ENCODE assay signal across 1 cellular context in the genomic region with DNA sequence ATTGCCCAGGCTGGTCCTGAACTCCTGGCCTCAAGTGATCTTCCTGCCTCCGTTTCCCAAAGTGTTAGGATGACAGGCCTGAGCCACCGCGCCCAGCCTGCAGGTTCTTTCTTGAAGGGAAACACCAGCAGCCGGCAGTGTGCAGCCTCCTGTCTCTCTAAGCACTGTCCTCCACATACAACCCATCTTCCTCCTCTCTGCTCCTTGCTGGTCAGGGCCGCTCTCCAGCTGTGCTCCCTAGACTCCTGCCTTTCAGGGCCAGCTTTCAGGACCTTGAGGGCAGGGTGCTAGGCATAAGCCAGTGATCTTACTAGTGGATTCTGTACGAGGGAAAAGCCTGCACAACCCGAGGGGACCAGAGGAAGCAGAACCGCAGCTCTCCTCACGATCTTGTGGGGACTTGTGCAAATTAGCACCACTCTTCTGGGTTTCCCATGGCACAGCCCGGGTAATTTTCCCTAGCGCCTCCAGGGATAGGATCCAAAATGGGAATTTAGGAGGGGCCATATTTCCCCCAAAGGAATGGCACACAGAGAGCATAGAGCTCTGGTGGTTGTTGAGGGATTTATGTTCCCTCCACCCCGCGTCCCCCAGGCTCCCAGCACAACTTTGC.
TF ChIP-seq lines count a peak whose summit lies in the region.

No MANE protein-coding gene starts in this region.

TF ChIP-seq in SK-N-SH treated with all-trans-retinoic acid at 6 μM for 48 hours, 23 proteins besides CTCF, POLR2A, EP300 and RAD21 (continued from another document):
- TF ChIP-seq CSDC2 (CRISPR knock-in tag; IDR thresholded peaks at IDR 0.05) (no peak), PATZ1 (CRISPR knock-in tag; IDR thresholded peaks at IDR 0.05; ENCODE audit: borderline replicate concordance) (no peak), ISL1 (CRISPR knock-in tag; IDR thresholded peaks at IDR 0.05) (no peak), ARNTL (CRISPR knock-in tag; IDR thresholded peaks at IDR 0.05; ENCODE audit: borderline replicate concordance, low read depth) (no peak), ESRRG (CRISPR knock-in tag; IDR thresholded peaks at IDR 0.05) (no peak)
